ENCODE assay signal across 20 cellular contexts in genomic region chr6:148140772-148141557, GRCh38.
DNase-seq lines count a peak whose midpoint lies in the region; ATAC-seq, FAIRE-seq and TF ChIP-seq lines count a peak whose summit lies in the region.
"Had no signal": no experiment of that assay in that cellular context is flagged by ENCODE, and none has a peak within 500 bp of the region (broad histone marks: within the 10 kb centered on the region; RNA-seq: fewer than 3 reads in every experiment).

No MANE protein-coding gene starts in this region.

- TF ChIP-seq POLR2A in endothelial cell of umbilical vein (IDR thresholded peaks at IDR 0.05; ENCODE audit: low read depth, low read length): no peak
- no peak for TF ChIP-seq POLR2A in erythroblast (IDR thresholded peaks at IDR 0.05; ENCODE audit: low read length)
- no peak for TF ChIP-seq POLR2A in prostate gland (IDR thresholded peaks at IDR 0.05)

- H2AFZ ChIP-seq in endothelial cell of umbilical vein (ENCODE audit: low read depth, low read length) (peak overlapping the region; percentile 38), osteoblast (ENCODE audit: low read length) (peak overlapping the region; percentile 8)

- no peak overlapping the region for H3K9ac ChIP-seq in endothelial cell of umbilical vein (replicated peaks; ENCODE audit: extremely low read depth, insufficient read depth, low read length)
- H3K9ac ChIP-seq: KMS-11 had no signal

- no peaks in the 10 kb centered on the region for H4K20me1 ChIP-seq in endothelial cell of umbilical vein (replicated peaks; ENCODE audit: control insufficient read depth, extremely low read depth, insufficient read depth, low read length)
- no peaks in the 10 kb centered on the region for H4K20me1 ChIP-seq in osteoblast (ENCODE audit: insufficient read depth, low read length)

- BruUV-seq in endothelial cell of umbilical vein (replicated peaks; lab: Mats Ljungman, UMichigan): no TSS peak

- dilution Hi-C loops in endothelial cell of umbilical vein (cut with MboI; ENCODE audit: extremely low pct_ligation_motif_present, low sequenced_read_pairs): no loop called here

- no peaks in the 10 kb centered on the region for H3K9me1 ChIP-seq in endothelial cell of umbilical vein (replicated peaks; ENCODE audit: control insufficient read depth, extremely low read depth, insufficient read depth, low read length)

- ATAC-seq in GM21423 (IDR thresholded peaks at IDR 0.05; ENCODE audit: unreplicated experiment): no peak
- ATAC-seq: heart left ventricle had no signal

- 95% methylated on average over 5 of the region's 5 CpGs for WGBS in prostate gland

- CTCF ChIA-PET in endothelial cell of umbilical vein (lab: Charles Lee): no interaction called here

- H3K4me3 ChIP-seq in MG63 (no peak overlapping the region), endothelial cell of umbilical vein (replicated peaks in 1 of 3; ENCODE audit: insufficient read depth in 1 of 3, low read depth in 1 of 3, low read length in 3 of 3) (no peak overlapping the region), osteoblast (ENCODE audit: insufficient read depth, low read length) (no peak overlapping the region), prostate gland (no peak overlapping the region)
- H3K4me3 ChIP-seq: esophagus squamous epithelium, heart left ventricle, SK-N-MC had no signal

- peaks cover 32% of the 10 kb centered on the region for H3K4me1 ChIP-seq in endothelial cell of umbilical vein (ENCODE audit: control insufficient read depth, extremely low read depth, insufficient read depth, low read length)
- H3K4me1 ChIP-seq in osteoblast (ENCODE audit: insufficient read depth, low read length): peaks cover 8% of the 10 kb centered on the region
- H3K4me1 ChIP-seq in prostate gland (replicated peaks): no peaks in the 10 kb centered on the region
- H3K4me1 ChIP-seq: esophagus squamous epithelium, heart left ventricle had no signal

- TF ChIP-seq CTCF in endothelial cell of umbilical vein (IDR thresholded peaks at IDR 0.05; ENCODE audit: extremely low read depth in 1 of 2, insufficient read depth in 1 of 2, low read depth in 1 of 2, low read length in 2 of 2) (no peak), osteoblast (IDR thresholded peaks at IDR 0.05; ENCODE audit: extremely low read depth, low read depth, low read length) (no peak), prostate gland (IDR thresholded peaks at IDR 0.05) (no peak)

- DNase-seq in EL: peak; percentile 31
- DNase-seq in MG63: peak; percentile 83
- DNase-seq in endothelial cell of umbilical vein (ENCODE audit: low read depth, low spot score): peak; percentile 44
- DNase-seq in osteoblast (ENCODE audit: insufficient read length, low spot score, missing footprints): no peak
- DNase-seq in erythroblast (lab: John Stamatoyannopoulos, UW): no peak
- DNase-seq in prostate gland (ENCODE audit: low spot score): no peak
- DNase-seq: activated CD4-positive, alpha-beta memory T cell treated with anti-CD3 and anti-CD28 coated beads, Interleukin-2, amount 10 ng/mL, durations not matched to agents 7 days and 5 days; activated CD4-positive, CD25-positive, alpha-beta regulatory T cell; amygdala; esophagus squamous epithelium; heart left ventricle; NCI-H1092 treated with DMSO at 0.1 percent for 48 hours; NCI-H2029; NCI-H446 treated with DMSO at 0.1 percent for 48 hours; stimulated activated CD4-positive, alpha-beta T cell treated with anti-CD3 and anti-CD28 coated beads, Interleukin-12 subunit alpha, Interleukin-12 subunit beta, amount 100 ng/mL, for 4 hours had no signal

- no peaks in the 10 kb centered on the region for H3K9me3 ChIP-seq in MG63
- H3K9me3 ChIP-seq in endothelial cell of umbilical vein (replicated peaks; ENCODE audit: control insufficient read depth, insufficient read depth, low read length): peaks cover 4% of the 10 kb centered on the region
- no peaks in the 10 kb centered on the region for H3K9me3 ChIP-seq in osteoblast (ENCODE audit: low read depth, low read length)
- no peaks in the 10 kb centered on the region for H3K9me3 ChIP-seq in prostate gland
- H3K9me3 ChIP-seq: esophagus squamous epithelium had no signal

- intact Hi-C loops in endothelial cell of umbilical vein (cut with micrococcal nuclease) (no loop called here), prostate gland (cut with DNase I) (no loop called here)

- POLR2A ChIA-PET in endothelial cell of umbilical vein (lab: Charles Lee): no interaction called here

- H3K4me2 ChIP-seq in endothelial cell of umbilical vein (ENCODE audit: insufficient read depth, low read length) (peak overlapping the region; percentile 57), osteoblast (ENCODE audit: insufficient read depth, low read length) (peak overlapping the region; percentile 9)
- H3K4me2 ChIP-seq: KMS-11 had no signal

- H3K27me3 ChIP-seq in MG63 (no peaks in the 10 kb centered on the region), endothelial cell of umbilical vein (ENCODE audit: control insufficient read depth in 2 of 2, insufficient read depth in 2 of 2, low read length in 2 of 2) (no peaks in the 10 kb centered on the region), osteoblast (ENCODE audit: insufficient read depth, low read length) (peaks cover 2% of the 10 kb centered on the region), prostate gland (replicated peaks; ENCODE audit: insufficient read depth) (no peaks in the 10 kb centered on the region)
- H3K27me3 ChIP-seq: esophagus squamous epithelium, heart left ventricle had no signal

- H3K36me3 ChIP-seq in MG63: no peaks in the 10 kb centered on the region
- no peaks in the 10 kb centered on the region for H3K36me3 ChIP-seq in endothelial cell of umbilical vein (ENCODE audit: control insufficient read depth in 2 of 2, extremely low read depth in 1 of 2, insufficient read depth in 2 of 2, low read length in 2 of 2)
- H3K36me3 ChIP-seq in osteoblast (ENCODE audit: insufficient read depth, low read length): no peaks in the 10 kb centered on the region
- H3K36me3 ChIP-seq in prostate gland: no peaks in the 10 kb centered on the region
- H3K36me3 ChIP-seq: esophagus squamous epithelium, heart left ventricle had no signal

- peak overlapping the region; percentile 67 for H3K27ac ChIP-seq in endothelial cell of umbilical vein (ENCODE audit: insufficient read depth, low read depth, low read length)
- no peak overlapping the region for H3K27ac ChIP-seq in osteoblast (ENCODE audit: low read depth, low read length)
- no peak overlapping the region for H3K27ac ChIP-seq in prostate gland
- H3K27ac ChIP-seq: esophagus squamous epithelium, heart left ventricle, KMS-11, SK-N-MC had no signal

- no peak for FAIRE-seq in endothelial cell of umbilical vein (lab: Jason Lieb, UNC)
- FAIRE-seq: G401.6, RCC 7860 had no signal

- H3K79me2 ChIP-seq in endothelial cell of umbilical vein (ENCODE audit: control insufficient read depth, insufficient read depth, low read length): no peaks in the 10 kb centered on the region
- no peaks in the 10 kb centered on the region for H3K79me2 ChIP-seq in osteoblast (ENCODE audit: insufficient read depth, low read length)

TF ChIP-seq in endothelial cell of umbilical vein, 7 proteins besides CTCF, POLR2A, EP300 and RAD21:
- TF ChIP-seq MYC (IDR thresholded peaks at IDR 0.05; ENCODE audit: low read depth, low read length) (no peak), POLR2AphosphoS5 (IDR thresholded peaks at IDR 0.05; ENCODE audit: insufficient read depth, low read depth, low read length) (no peak), GATA2 (IDR thresholded peaks at IDR 0.05; ENCODE audit: insufficient read depth, insufficient read length, low read depth, low read length) (peak; percentile 67), FOS (IDR thresholded peaks at IDR 0.05; ENCODE audit: borderline replicate concordance, insufficient read depth, low read length) (peak; percentile 12)

Comparison
In these comparisons a context has a peak if more than half of its experiments do, and no peak if none do; other contexts are left out.
1. DNase-seq: peak in EL (single experiment), MG63 (single experiment) and endothelial cell of umbilical vein (single experiment); none in osteoblast (single experiment), erythroblast (0 of 2) and prostate gland (single experiment).